ENCODE assay signal across 1 cellular context in the genomic region with DNA sequence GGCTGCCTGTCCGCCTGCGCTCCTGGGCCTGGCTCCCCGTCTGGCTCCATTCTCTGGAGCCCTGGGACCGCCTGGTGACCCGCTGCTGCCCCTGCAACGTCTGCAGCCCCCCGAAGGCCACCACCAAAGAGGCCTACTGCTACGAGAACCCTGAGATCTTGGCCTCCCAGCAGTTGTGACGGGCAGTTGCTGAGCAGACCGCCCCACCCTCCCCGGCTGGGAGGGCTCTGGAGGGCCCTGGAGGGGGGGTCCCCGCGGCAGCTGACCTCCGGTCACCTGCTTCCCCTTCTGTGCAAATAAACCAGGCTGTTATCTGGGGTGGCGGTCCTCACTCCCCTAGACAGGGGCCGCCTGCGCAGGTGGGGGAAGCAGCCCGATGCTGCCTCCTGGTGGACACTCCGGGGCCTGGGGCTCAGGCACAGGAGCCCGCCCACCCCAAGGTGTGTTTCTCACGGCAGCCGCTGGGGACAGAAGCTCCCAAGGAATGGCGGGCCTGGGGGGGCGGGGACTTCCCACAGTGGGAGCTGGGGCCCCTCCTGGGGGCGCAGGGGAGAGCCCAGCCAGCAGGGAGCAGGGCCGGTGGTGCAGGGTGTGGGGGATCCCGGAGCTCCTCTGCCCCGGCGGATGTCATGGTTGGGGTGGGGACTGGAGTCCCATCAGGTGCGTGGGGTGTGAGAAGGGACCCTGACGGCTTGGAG.
TF ChIP-seq lines count a peak whose summit lies in the region.

No MANE protein-coding gene starts in this region.

TF ChIP-seq in HepG2, 621 proteins besides CTCF, POLR2A, EP300 and RAD21 (continued from another document):
- TF ChIP-seq, protein P1, sequence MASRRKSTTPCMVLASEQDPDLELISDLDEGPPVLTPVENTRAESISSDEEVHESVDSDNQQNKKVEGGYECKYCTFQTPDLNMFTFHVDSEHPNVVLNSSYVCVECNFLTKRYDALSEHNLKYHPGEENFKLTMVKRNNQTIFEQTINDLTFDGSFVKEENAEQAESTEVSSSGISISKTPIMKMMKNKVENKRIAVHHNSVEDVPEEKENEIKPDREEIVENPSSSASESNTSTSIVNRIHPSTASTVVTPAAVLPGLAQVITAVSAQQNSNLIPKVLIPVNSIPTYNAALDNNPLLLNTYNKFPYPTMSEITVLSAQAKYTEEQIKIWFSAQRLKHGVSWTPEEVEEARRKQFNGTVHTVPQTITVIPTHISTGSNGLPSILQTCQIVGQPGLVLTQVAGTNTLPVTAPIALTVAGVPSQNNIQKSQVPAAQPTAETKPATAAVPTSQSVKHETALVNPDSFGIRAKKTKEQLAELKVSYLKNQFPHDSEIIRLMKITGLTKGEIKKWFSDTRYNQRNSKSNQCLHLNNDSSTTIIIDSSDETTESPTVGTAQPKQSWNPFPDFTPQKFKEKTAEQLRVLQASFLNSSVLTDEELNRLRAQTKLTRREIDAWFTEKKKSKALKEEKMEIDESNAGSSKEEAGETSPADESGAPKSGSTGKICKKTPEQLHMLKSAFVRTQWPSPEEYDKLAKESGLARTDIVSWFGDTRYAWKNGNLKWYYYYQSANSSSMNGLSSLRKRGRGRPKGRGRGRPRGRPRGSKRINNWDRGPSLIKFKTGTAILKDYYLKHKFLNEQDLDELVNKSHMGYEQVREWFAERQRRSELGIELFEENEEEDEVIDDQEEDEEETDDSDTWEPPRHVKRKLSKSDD (CRISPR knock-in tag; IDR thresholded peaks at IDR 0.05; ENCODE audit: low read depth): no peak
